ENCODE assay signal across 8 cellular contexts in genomic region chr16:31064882-31065461, GRCh38. TPM values are rescaled to one million over a fixed set of nuclear protein-coding genes. Genes with fewer than 3 reads are reported as not detected.
A peak's percentile ranks its signal among the peaks of the same experiment; 100 is the strongest.
DNase-seq lines count a peak whose midpoint lies in the region; ATAC-seq, FAIRE-seq and TF ChIP-seq lines count a peak whose summit lies in the region.

No MANE protein-coding gene starts in this region.

- intact Hi-C loops in HepG2 (cut with micrococcal nuclease; ENCODE audit: unreplicated experiment) = no loop called here

- H3K36me3 ChIP-seq in keratinocyte (ENCODE audit: control insufficient read depth in 2 of 2, extremely low read depth in 1 of 2, insufficient read depth in 2 of 2, low read length in 2 of 2) = peaks cover 10 to 17% of the 10 kb centered on the region in 2 experiments
- H3K36me3 ChIP-seq in HepG2 (replicated peaks in 1 of 2; ENCODE audit: control insufficient read depth in 1 of 2, insufficient read depth in 2 of 2, low read length in 2 of 2) = peaks cover 14 to 29% of the 10 kb centered on the region in 2 experiments; a peak in 4 of 5 replicates

- peaks cover 64% of the 10 kb centered on the region for H3K36me3 Mint-ChIP-seq in activated T-cell treated with anti-CD3 and anti-CD28 coated beads, Interleukin-2, amount 50 U/mL, for 24 hours (ENCODE audit: low read depth)
- H3K36me3 Mint-ChIP-seq in type B pancreatic cell = peaks cover 10% of the 10 kb centered on the region

- dilution Hi-C loops in keratinocyte (cut with MboI; ENCODE audit: extremely low pct_ligation_motif_present, low sequenced_read_pairs) = no loop called here

- H3K4me1 ChIP-seq in keratinocyte (ENCODE audit: control insufficient read depth, extremely low read depth, insufficient read depth, low read length) (peaks cover 13% of the 10 kb centered on the region), HepG2 (ENCODE audit: insufficient read depth, low read length) (no peaks in the 10 kb centered on the region)

- peak; percentile 99 for FAIRE-seq in keratinocyte (lab: Jason Lieb, UNC)
- no peak for FAIRE-seq in HepG2 (lab: Jason Lieb, UNC)

- H3K27ac ChIP-seq in keratinocyte (ENCODE audit: control insufficient read depth, insufficient read depth, low read length) (peak overlapping the region; percentile 85), HepG2 (ENCODE audit: extremely low read length, insufficient read depth, low read length) (no peak overlapping the region)

- TF ChIP-seq CTCF in keratinocyte (optimal IDR thresholded peaks at IDR 0.05 in 1 of 3, IDR thresholded peaks at IDR 0.05 in 1 of 3, conservative IDR thresholded peaks at IDR 0.05 in 1 of 3; ENCODE audit: extremely low read depth in 1 of 3, insufficient read depth in 2 of 3, low read length in 3 of 3) = no peak
- TF ChIP-seq CTCF in type B pancreatic cell (conservative IDR thresholded peaks at IDR 0.05) = no peak
- no peak for TF ChIP-seq CTCF in HepG2 (CRISPR knock-in tag; IDR thresholded peaks at IDR 0.05)

- peak overlapping the region in 2 of 3 experiments; percentile 36 to 48 for H3K4me3 ChIP-seq in keratinocyte (ENCODE audit: control insufficient read depth in 2 of 3, extremely low read depth in 1 of 3, insufficient read depth in 2 of 3, low read depth in 1 of 3, low read length in 3 of 3)
- H3K4me3 ChIP-seq in HepG2 (replicated peaks in 1 of 3; ENCODE audit: insufficient read depth in 1 of 3, low read depth in 2 of 3, low read length in 3 of 3) = no peak overlapping the region

- H3K27ac Mint-ChIP-seq in activated T-cell treated with anti-CD3 and anti-CD28 coated beads, Interleukin-2, amount 50 U/mL, for 24 hours = peak overlapping the region; percentile 88
- H3K27ac Mint-ChIP-seq in type B pancreatic cell = peak overlapping the region; percentile 94

- no peak for DNase-seq in activated T-cell treated with anti-CD3 and anti-CD28 coated beads, Interleukin-2, amount 50 U/mL, for 24 hours
- DNase-seq in activated T-cell treated with anti-CD3 and anti-CD28 coated beads for 4 hours (no peak), amniotic epithelial cell (ENCODE audit: low read depth) (peak; percentile 93), keratinocyte (ENCODE audit: low read depth, low spot score) (peak; percentile 53), type B pancreatic cell (ENCODE audit: extremely low spot score, unreplicated experiment) (no peak), globus pallidus (ENCODE audit: low spot score) (no peak), HepG2 (ENCODE audit: low spot score) (no peak)

- no peak for TF ChIP-seq RAD21 in HepG2 (CRISPR knock-in tag; IDR thresholded peaks at IDR 0.05)

- CTCF ChIA-PET in HepG2 (lab: Yijun Ruan, JAX; ENCODE audit: low intra/inter-chr PET ratio, low total read pairs) = no interaction called here

- H3K9me3 ChIP-seq in keratinocyte (ENCODE audit: control insufficient read depth, low read depth, low read length) (no peaks in the 10 kb centered on the region), HepG2 (ENCODE audit: low read length) (no peaks in the 10 kb centered on the region)

- peaks cover 46% of the 10 kb centered on the region for H3K4me1 Mint-ChIP-seq in activated T-cell treated with anti-CD3 and anti-CD28 coated beads, Interleukin-2, amount 50 U/mL, for 24 hours (ENCODE audit: low read depth)
- peaks cover 5% of the 10 kb centered on the region for H3K4me1 Mint-ChIP-seq in type B pancreatic cell (ENCODE audit: unreplicated experiment)

- H3K79me2 ChIP-seq in keratinocyte (ENCODE audit: control insufficient read depth, insufficient read depth, low read length) = peaks cover 64% of the 10 kb centered on the region
- H3K79me2 ChIP-seq in HepG2 (ENCODE audit: insufficient read depth, low read length) = peaks cover 24% of the 10 kb centered on the region

- H3K4me2 ChIP-seq in keratinocyte (ENCODE audit: control insufficient read depth, extremely low read depth, insufficient read depth, low read depth, low read length) = peak overlapping the region; percentile 79
- no peak overlapping the region for H3K4me2 ChIP-seq in HepG2 (ENCODE audit: low read depth, low read length)

- in situ Hi-C loops in HepG2 (cut with HindIII; ENCODE audit: extremely low pct_ligation_motif_present, low pct_unique_long_range_greater_than_20kb) = no loop called here

- peak overlapping the region; percentile 45 for H3K4me3 Mint-ChIP-seq in activated T-cell treated with anti-CD3 and anti-CD28 coated beads, Interleukin-2, amount 50 U/mL, for 24 hours
- H3K4me3 Mint-ChIP-seq in type B pancreatic cell = peak overlapping the region; percentile 53

- H2AFZ ChIP-seq in keratinocyte (ENCODE audit: control insufficient read depth, low read length) (peak overlapping the region; percentile 77), HepG2 (ENCODE audit: low read length) (no peak overlapping the region)

- H3K27me3 ChIP-seq in keratinocyte (ENCODE audit: control insufficient read depth, extremely low read depth, insufficient read depth, low read length) (no peaks in the 10 kb centered on the region), HepG2 (ENCODE audit: control insufficient read depth in 1 of 2, insufficient read depth in 2 of 2, low read length in 2 of 2) (no peaks in the 10 kb centered on the region)

- BruUV-seq in HepG2 (replicated peaks; lab: Mats Ljungman, UMichigan) = no TSS peak

- ATAC-seq in GM19395 (IDR thresholded peaks at IDR 0.05; ENCODE audit: unreplicated experiment) (no peak), HepG2 (no peak)

- 96% methylated on average over 4 of the region's 4 CpGs for WGBS in HepG2 (ENCODE audit: low lambda C conversion rate)

- no peak for TF ChIP-seq EP300 in HepG2 (IDR thresholded peaks at IDR 0.05; ENCODE audit: low read depth in 2 of 2, low read length in 2 of 2)
- TF ChIP-seq EP300 in HepG2 (CRISPR knock-in tag; IDR thresholded peaks at IDR 0.05; ENCODE audit: borderline replicate concordance) = no peak

- POLR2A ChIA-PET in HepG2 (lab: Yijun Ruan, JAX) = no interaction called here

- no peaks in the 10 kb centered on the region for H3K9me1 ChIP-seq in keratinocyte (ENCODE audit: control insufficient read depth, extremely low read depth, insufficient read depth, low read length)

- no peak for TF ChIP-seq POLR2A in HepG2 (IDR thresholded peaks at IDR 0.05; ENCODE audit: insufficient read depth in 1 of 2, low read depth in 2 of 2, low read length in 2 of 2)

- peak overlapping the region; percentile 72 for H3K9ac ChIP-seq in keratinocyte (ENCODE audit: control insufficient read depth, extremely low read depth, insufficient read depth, low read length)
- no peak overlapping the region for H3K9ac ChIP-seq in HepG2 (ENCODE audit: insufficient read depth, low read depth, low read length)

- H3K27me3 Mint-ChIP-seq in activated T-cell treated with anti-CD3 and anti-CD28 coated beads, Interleukin-2, amount 50 U/mL, for 24 hours = no peaks in the 10 kb centered on the region
- H3K27me3 Mint-ChIP-seq in type B pancreatic cell = no peaks in the 10 kb centered on the region

- H3K9me3 Mint-ChIP-seq in activated T-cell treated with anti-CD3 and anti-CD28 coated beads, Interleukin-2, amount 50 U/mL, for 24 hours = no peaks in the 10 kb centered on the region
- H3K9me3 Mint-ChIP-seq in type B pancreatic cell = no peaks in the 10 kb centered on the region

- H4K20me1 ChIP-seq in keratinocyte (ENCODE audit: control insufficient read depth, extremely low read depth, insufficient read depth, low read length) = no peaks in the 10 kb centered on the region
- H4K20me1 ChIP-seq in HepG2 (ENCODE audit: insufficient read depth, low read length) = no peaks in the 10 kb centered on the region

RNA-seq across cellular contexts. Expression of gene ZNF668, which starts 9.1 kb away (rescaled TPM):
- polyA plus RNA-seq in keratinocyte (5.5 to 9.4 TPM (median 8.3 TPM) in 3 replicates), HepG2 (2011; rRNA removed) (3.8 and 4.0 TPM in 2 replicates)
- 3.1 TPM for polyA plus RNA-seq in keratinocyte (2011; ENCODE audit: low read depth)
- 5.9 and 11.3 TPM in 2 replicates for polyA plus RNA-seq in keratinocyte (2011; cell fraction: cytosol; rRNA removed)
- 7.9 and 12.8 TPM in 2 replicates for polyA plus RNA-seq in keratinocyte (2011; cell fraction: nucleus; rRNA removed)
- polyA plus RNA-seq in keratinocyte (2012; ENCODE audit: low replicate concordance) = 4.5 and 12.3 TPM in 2 replicates
- polyA minus RNA-seq in keratinocyte = 5.4 to 9.5 TPM (median 5.5 TPM) in 3 replicates
- 20.7 TPM for polyA minus RNA-seq in keratinocyte (2011; cell fraction: cytosol; rRNA and poly(A)+ RNA removed)
- 12.0 and 13.3 TPM in 2 replicates for polyA minus RNA-seq in keratinocyte (2011; cell fraction: nucleus; rRNA and poly(A)+ RNA removed)
- total RNA-seq in type B pancreatic cell (ENCODE audit: low replicate concordance) (10.5 and 13.4 TPM in 2 replicates), HepG2 (2016; rRNA removed; fragmentation: Illumina TruSeq; extraction: Trizol) (7.5 and 9.8 TPM in 2 replicates)
- 1.9 and 3.1 TPM in 2 replicates for total RNA-seq in HepG2 (2016; cell fraction: cytosol; rRNA removed; fragmentation: Illumina TruSeq; extraction: Trizol; ENCODE audit: low read depth)
- total RNA-seq in HepG2 (2016; cell fraction: insoluble cytoplasmic fraction; rRNA removed; fragmentation: Illumina TruSeq; extraction: Trizol) = 6.4 and 9.6 TPM in 2 replicates
- 4.6 and 4.9 TPM in 2 replicates for total RNA-seq in HepG2 (2016; cell fraction: membrane; rRNA removed; fragmentation: Illumina TruSeq; extraction: Trizol)
- total RNA-seq in HepG2 (2016; cell fraction: nucleus; rRNA removed; fragmentation: Illumina TruSeq; extraction: Trizol) = 6.1 and 6.8 TPM in 2 replicates
- polyA plus RNA-seq in HepG2 (2011; cell fraction: cytosol; rRNA removed) = 3.9 and 6.3 TPM in 2 replicates
- polyA plus RNA-seq in HepG2 (2011; cell fraction: nucleus; rRNA removed) = 8.8 and 11.7 TPM in 2 replicates
- 3.5 and 5.1 TPM in 2 replicates for polyA plus RNA-seq in HepG2 (2012)
- polyA plus RNA-seq in HepG2 (2016; cell fraction: cytosol; fragmentation: Illumina TruSeq; extraction: Trizol; ENCODE audit: low read depth) = 1.0 and 1.1 TPM in 2 replicates
- 7.3 and 8.1 TPM in 2 replicates for polyA plus RNA-seq in HepG2 (2016; cell fraction: insoluble cytoplasmic fraction; fragmentation: Illumina TruSeq; extraction: Trizol; ENCODE audit: low read depth)
- polyA plus RNA-seq in HepG2 (2016; cell fraction: membrane; fragmentation: Illumina TruSeq; extraction: Trizol; ENCODE audit: low read depth) = 2.8 and 2.9 TPM in 2 replicates
- polyA plus RNA-seq in HepG2 (2016; cell fraction: nucleus; fragmentation: Illumina TruSeq; extraction: Trizol; ENCODE audit: insufficient read depth, low read depth) = 8.4 and 9.3 TPM in 2 replicates
- polyA minus RNA-seq in HepG2 (2011; rRNA and poly(A)+ RNA removed; ENCODE audit: low replicate concordance) = 17.4 and 23.8 TPM in 2 replicates
- polyA minus RNA-seq in HepG2 (2011; cell fraction: cytosol; rRNA and poly(A)+ RNA removed) = 4.4 and 4.8 TPM in 2 replicates
- polyA minus RNA-seq in HepG2 (2011; cell fraction: nucleus; rRNA and poly(A)+ RNA removed) = 5.5 and 6.5 TPM in 2 replicates

RNA-seq across cellular contexts. Expression of gene ZNF646, which starts 9.2 kb away (rescaled TPM):
- 2.5 to 4.3 TPM (median 2.7 TPM) in 3 replicates for polyA plus RNA-seq in keratinocyte
- 2.2 TPM for polyA plus RNA-seq in keratinocyte (2011; ENCODE audit: low read depth)
- 1.6 and 2.7 TPM in 2 replicates for polyA plus RNA-seq in keratinocyte (2011; cell fraction: cytosol; rRNA removed)
- 10.6 and 15.0 TPM in 2 replicates for polyA plus RNA-seq in keratinocyte (2011; cell fraction: nucleus; rRNA removed)
- 4.9 and 5.4 TPM in 2 replicates for polyA plus RNA-seq in keratinocyte (2012; ENCODE audit: low replicate concordance)
- polyA minus RNA-seq in keratinocyte = 5.8 to 38.2 TPM (median 8.7 TPM) in 3 replicates
- polyA minus RNA-seq in keratinocyte (2011; cell fraction: cytosol; rRNA and poly(A)+ RNA removed) = 6.5 TPM
- polyA minus RNA-seq in keratinocyte (2011; cell fraction: nucleus; rRNA and poly(A)+ RNA removed) = 16.4 and 18.3 TPM in 2 replicates
- total RNA-seq in type B pancreatic cell (ENCODE audit: low replicate concordance) = 21.0 and 27.2 TPM in 2 replicates
- total RNA-seq in HepG2 (2016; rRNA removed; fragmentation: Illumina TruSeq; extraction: Trizol) = 7.8 and 10.9 TPM in 2 replicates
- 1.7 and 2.4 TPM in 2 replicates for total RNA-seq in HepG2 (2016; cell fraction: cytosol; rRNA removed; fragmentation: Illumina TruSeq; extraction: Trizol; ENCODE audit: low read depth)
- total RNA-seq in HepG2 (2016; cell fraction: insoluble cytoplasmic fraction; rRNA removed; fragmentation: Illumina TruSeq; extraction: Trizol) = 6.8 and 11.1 TPM in 2 replicates
- 5.0 and 5.3 TPM in 2 replicates for total RNA-seq in HepG2 (2016; cell fraction: membrane; rRNA removed; fragmentation: Illumina TruSeq; extraction: Trizol)
- total RNA-seq in HepG2 (2016; cell fraction: nucleus; rRNA removed; fragmentation: Illumina TruSeq; extraction: Trizol) = 14.4 and 16.7 TPM in 2 replicates
- polyA plus RNA-seq in HepG2 (2011; rRNA removed) = 3.4 and 4.4 TPM in 2 replicates
- polyA plus RNA-seq in HepG2 (2011; cell fraction: cytosol; rRNA removed) = 2.2 and 2.9 TPM in 2 replicates
- polyA plus RNA-seq in HepG2 (2011; cell fraction: nucleus; rRNA removed) = 19.6 and 21.3 TPM in 2 replicates
- 5.6 and 5.8 TPM in 2 replicates for polyA plus RNA-seq in HepG2 (2012)
- polyA plus RNA-seq in HepG2 (2016; cell fraction: cytosol; fragmentation: Illumina TruSeq; extraction: Trizol; ENCODE audit: low read depth) = 0.38 and 0.43 TPM in 2 replicates
- 3.7 and 4.7 TPM in 2 replicates for polyA plus RNA-seq in HepG2 (2016; cell fraction: insoluble cytoplasmic fraction; fragmentation: Illumina TruSeq; extraction: Trizol; ENCODE audit: low read depth)
- polyA plus RNA-seq in HepG2 (2016; cell fraction: membrane; fragmentation: Illumina TruSeq; extraction: Trizol; ENCODE audit: low read depth) = 0.90 and 0.94 TPM in 2 replicates
- polyA plus RNA-seq in HepG2 (2016; cell fraction: nucleus; fragmentation: Illumina TruSeq; extraction: Trizol; ENCODE audit: insufficient read depth, low read depth) = 22.6 and 23.3 TPM in 2 replicates
- 29.7 and 32.7 TPM in 2 replicates for polyA minus RNA-seq in HepG2 (2011; rRNA and poly(A)+ RNA removed; ENCODE audit: low replicate concordance)
- 4.2 and 5.8 TPM in 2 replicates for polyA minus RNA-seq in HepG2 (2011; cell fraction: cytosol; rRNA and poly(A)+ RNA removed)
- polyA minus RNA-seq in HepG2 (2011; cell fraction: nucleus; rRNA and poly(A)+ RNA removed) = 26.1 and 29.9 TPM in 2 replicates

RNA-seq across cellular contexts. Expression of gene PRSS53, which starts 23.8 kb away (rescaled TPM):
- polyA plus RNA-seq in keratinocyte (0.50 to 1.2 TPM (median 0.97 TPM) in 3 replicates), HepG2 (2011; rRNA removed) (6.9 and 7.4 TPM in 2 replicates)
- polyA plus RNA-seq in keratinocyte (2011; ENCODE audit: low read depth) = 0.15 TPM
- 0.06 and 0.30 TPM in 2 replicates for polyA plus RNA-seq in keratinocyte (2011; cell fraction: cytosol; rRNA removed)
- polyA plus RNA-seq in keratinocyte (2011; cell fraction: nucleus; rRNA removed) = 6.4 and 8.1 TPM in 2 replicates
- 0.29 and 0.71 TPM in 2 replicates for polyA plus RNA-seq in keratinocyte (2012; ENCODE audit: low replicate concordance)
- polyA minus RNA-seq in keratinocyte = 0.90 to 1.2 TPM (median 0.92 TPM) in 3 replicates
- not detected for polyA minus RNA-seq in keratinocyte (2011; cell fraction: cytosol; rRNA and poly(A)+ RNA removed)
- polyA minus RNA-seq in keratinocyte (2011; cell fraction: nucleus; rRNA and poly(A)+ RNA removed) = 0.95 and 1.2 TPM in 2 replicates
- total RNA-seq in type B pancreatic cell (ENCODE audit: low replicate concordance) (3.5 and 5.1 TPM in 2 replicates), HepG2 (2016; rRNA removed; fragmentation: Illumina TruSeq; extraction: Trizol) (0.65 and 2.2 TPM in 2 replicates)
- 0.61 and 0.62 TPM in 2 replicates for total RNA-seq in HepG2 (2016; cell fraction: cytosol; rRNA removed; fragmentation: Illumina TruSeq; extraction: Trizol; ENCODE audit: low read depth)
- 0.46 and 2.8 TPM in 2 replicates for total RNA-seq in HepG2 (2016; cell fraction: insoluble cytoplasmic fraction; rRNA removed; fragmentation: Illumina TruSeq; extraction: Trizol)
- 0.49 and 0.52 TPM in 2 replicates for total RNA-seq in HepG2 (2016; cell fraction: membrane; rRNA removed; fragmentation: Illumina TruSeq; extraction: Trizol)
- 3.2 and 4.5 TPM in 2 replicates for total RNA-seq in HepG2 (2016; cell fraction: nucleus; rRNA removed; fragmentation: Illumina TruSeq; extraction: Trizol)
- polyA plus RNA-seq in HepG2 (2011; cell fraction: cytosol; rRNA removed) = 1.0 and 1.6 TPM in 2 replicates
- 103 and 136 TPM in 2 replicates for polyA plus RNA-seq in HepG2 (2011; cell fraction: nucleus; rRNA removed)
- polyA plus RNA-seq in HepG2 (2012) = 3.6 and 7.5 TPM in 2 replicates
- 0.19 and 0.26 TPM in 2 replicates for polyA plus RNA-seq in HepG2 (2016; cell fraction: cytosol; fragmentation: Illumina TruSeq; extraction: Trizol; ENCODE audit: low read depth)
- 0.60 TPM in 1 of 2 replicates, not detected in the other for polyA plus RNA-seq in HepG2 (2016; cell fraction: insoluble cytoplasmic fraction; fragmentation: Illumina TruSeq; extraction: Trizol; ENCODE audit: low read depth)
- 0.09 and 0.53 TPM in 2 replicates for polyA plus RNA-seq in HepG2 (2016; cell fraction: membrane; fragmentation: Illumina TruSeq; extraction: Trizol; ENCODE audit: low read depth)
- polyA plus RNA-seq in HepG2 (2016; cell fraction: nucleus; fragmentation: Illumina TruSeq; extraction: Trizol; ENCODE audit: insufficient read depth, low read depth) = 6.4 and 11.2 TPM in 2 replicates
- 2.8 and 9.1 TPM in 2 replicates for polyA minus RNA-seq in HepG2 (2011; rRNA and poly(A)+ RNA removed; ENCODE audit: low replicate concordance)
- 0.49 and 0.70 TPM in 2 replicates for polyA minus RNA-seq in HepG2 (2011; cell fraction: cytosol; rRNA and poly(A)+ RNA removed)
- polyA minus RNA-seq in HepG2 (2011; cell fraction: nucleus; rRNA and poly(A)+ RNA removed) = 21.0 and 21.8 TPM in 2 replicates

RNA-seq across cellular contexts. Expression of gene VKORC1, which starts 29.6 kb away (rescaled TPM):
- polyA plus RNA-seq in keratinocyte (73.6 to 118 TPM (median 96.1 TPM) in 3 replicates), HepG2 (2011; rRNA removed) (613 and 615 TPM in 2 replicates)
- 4.4 TPM for polyA plus RNA-seq in keratinocyte (2011; ENCODE audit: low read depth)
- 92.3 and 99.5 TPM in 2 replicates for polyA plus RNA-seq in keratinocyte (2011; cell fraction: cytosol; rRNA removed)
- 65.3 and 73.1 TPM in 2 replicates for polyA plus RNA-seq in keratinocyte (2011; cell fraction: nucleus; rRNA removed)
- 66.2 and 66.8 TPM in 2 replicates for polyA plus RNA-seq in keratinocyte (2012; ENCODE audit: low replicate concordance)
- polyA minus RNA-seq in keratinocyte = 70.2 to 111 TPM (median 76.4 TPM) in 3 replicates
- polyA minus RNA-seq in keratinocyte (2011; cell fraction: cytosol; rRNA and poly(A)+ RNA removed) = 56.4 TPM
- polyA minus RNA-seq in keratinocyte (2011; cell fraction: nucleus; rRNA and poly(A)+ RNA removed) = 16.5 and 21.4 TPM in 2 replicates
- total RNA-seq in type B pancreatic cell (ENCODE audit: low replicate concordance) (70.1 and 78.9 TPM in 2 replicates), HepG2 (2016; rRNA removed; fragmentation: Illumina TruSeq; extraction: Trizol) (92.1 and 141 TPM in 2 replicates)
- total RNA-seq in HepG2 (2016; cell fraction: cytosol; rRNA removed; fragmentation: Illumina TruSeq; extraction: Trizol; ENCODE audit: low read depth) = 108 and 123 TPM in 2 replicates
- total RNA-seq in HepG2 (2016; cell fraction: insoluble cytoplasmic fraction; rRNA removed; fragmentation: Illumina TruSeq; extraction: Trizol) = 100 and 140 TPM in 2 replicates
- 83.8 and 103 TPM in 2 replicates for total RNA-seq in HepG2 (2016; cell fraction: membrane; rRNA removed; fragmentation: Illumina TruSeq; extraction: Trizol)
- total RNA-seq in HepG2 (2016; cell fraction: nucleus; rRNA removed; fragmentation: Illumina TruSeq; extraction: Trizol) = 94.6 and 113 TPM in 2 replicates
- polyA plus RNA-seq in HepG2 (2011; cell fraction: cytosol; rRNA removed) = 980 and 1,226 TPM in 2 replicates
- polyA plus RNA-seq in HepG2 (2011; cell fraction: nucleus; rRNA removed) = 399 and 426 TPM in 2 replicates
- 226 and 325 TPM in 2 replicates for polyA plus RNA-seq in HepG2 (2012)
- 88.3 and 112 TPM in 2 replicates for polyA plus RNA-seq in HepG2 (2016; cell fraction: cytosol; fragmentation: Illumina TruSeq; extraction: Trizol; ENCODE audit: low read depth)
- polyA plus RNA-seq in HepG2 (2016; cell fraction: insoluble cytoplasmic fraction; fragmentation: Illumina TruSeq; extraction: Trizol; ENCODE audit: low read depth) = 134 and 149 TPM in 2 replicates
- 106 and 112 TPM in 2 replicates for polyA plus RNA-seq in HepG2 (2016; cell fraction: membrane; fragmentation: Illumina TruSeq; extraction: Trizol; ENCODE audit: low read depth)
- polyA plus RNA-seq in HepG2 (2016; cell fraction: nucleus; fragmentation: Illumina TruSeq; extraction: Trizol; ENCODE audit: insufficient read depth, low read depth) = 220 and 229 TPM in 2 replicates
- 450 and 1,230 TPM in 2 replicates for polyA minus RNA-seq in HepG2 (2011; rRNA and poly(A)+ RNA removed; ENCODE audit: low replicate concordance)
- 139 and 156 TPM in 2 replicates for polyA minus RNA-seq in HepG2 (2011; cell fraction: cytosol; rRNA and poly(A)+ RNA removed)
- polyA minus RNA-seq in HepG2 (2011; cell fraction: nucleus; rRNA and poly(A)+ RNA removed) = 91.0 and 99.1 TPM in 2 replicates

RNA-seq across cellular contexts. Expression of gene STX4, which starts 31.6 kb away (rescaled TPM):
- 43.6 to 51.1 TPM (median 48.3 TPM) in 3 replicates for polyA plus RNA-seq in keratinocyte
- 139 TPM for polyA plus RNA-seq in keratinocyte (2011; ENCODE audit: low read depth)
- polyA plus RNA-seq in keratinocyte (2011; cell fraction: cytosol; rRNA removed) = 33.8 and 46.2 TPM in 2 replicates
- polyA plus RNA-seq in keratinocyte (2011; cell fraction: nucleus; rRNA removed) = 96.7 and 114 TPM in 2 replicates
- 59.5 and 62.0 TPM in 2 replicates for polyA plus RNA-seq in keratinocyte (2012; ENCODE audit: low replicate concordance)
- polyA minus RNA-seq in keratinocyte = 33.7 to 63.9 TPM (median 36.5 TPM) in 3 replicates
- polyA minus RNA-seq in keratinocyte (2011; cell fraction: cytosol; rRNA and poly(A)+ RNA removed) = 46.0 TPM
- polyA minus RNA-seq in keratinocyte (2011; cell fraction: nucleus; rRNA and poly(A)+ RNA removed) = 18.5 and 24.1 TPM in 2 replicates
- total RNA-seq in type B pancreatic cell (ENCODE audit: low replicate concordance) = 35.3 and 38.5 TPM in 2 replicates
- total RNA-seq in HepG2 (2016; rRNA removed; fragmentation: Illumina TruSeq; extraction: Trizol) = 29.2 and 31.3 TPM in 2 replicates
- total RNA-seq in HepG2 (2016; cell fraction: cytosol; rRNA removed; fragmentation: Illumina TruSeq; extraction: Trizol; ENCODE audit: low read depth) = 10.9 and 11.8 TPM in 2 replicates
- total RNA-seq in HepG2 (2016; cell fraction: insoluble cytoplasmic fraction; rRNA removed; fragmentation: Illumina TruSeq; extraction: Trizol) = 28.3 and 29.6 TPM in 2 replicates
- 18.1 and 22.6 TPM in 2 replicates for total RNA-seq in HepG2 (2016; cell fraction: membrane; rRNA removed; fragmentation: Illumina TruSeq; extraction: Trizol)
- total RNA-seq in HepG2 (2016; cell fraction: nucleus; rRNA removed; fragmentation: Illumina TruSeq; extraction: Trizol) = 23.9 and 30.7 TPM in 2 replicates
- polyA plus RNA-seq in HepG2 (2011; rRNA removed) = 34.6 and 37.0 TPM in 2 replicates
- 23.2 and 23.7 TPM in 2 replicates for polyA plus RNA-seq in HepG2 (2011; cell fraction: cytosol; rRNA removed)
- polyA plus RNA-seq in HepG2 (2011; cell fraction: nucleus; rRNA removed) = 109 and 115 TPM in 2 replicates
- polyA plus RNA-seq in HepG2 (2012) = 36.9 and 43.1 TPM in 2 replicates
- 14.1 and 15.4 TPM in 2 replicates for polyA plus RNA-seq in HepG2 (2016; cell fraction: cytosol; fragmentation: Illumina TruSeq; extraction: Trizol; ENCODE audit: low read depth)
- polyA plus RNA-seq in HepG2 (2016; cell fraction: insoluble cytoplasmic fraction; fragmentation: Illumina TruSeq; extraction: Trizol; ENCODE audit: low read depth) = 43.9 and 44.6 TPM in 2 replicates
- polyA plus RNA-seq in HepG2 (2016; cell fraction: membrane; fragmentation: Illumina TruSeq; extraction: Trizol; ENCODE audit: low read depth) = 22.4 and 26.1 TPM in 2 replicates
- polyA plus RNA-seq in HepG2 (2016; cell fraction: nucleus; fragmentation: Illumina TruSeq; extraction: Trizol; ENCODE audit: insufficient read depth, low read depth) = 94.3 and 107 TPM in 2 replicates
- polyA minus RNA-seq in HepG2 (2011; rRNA and poly(A)+ RNA removed; ENCODE audit: low replicate concordance) = 23.8 and 35.4 TPM in 2 replicates
- 7.3 and 10.4 TPM in 2 replicates for polyA minus RNA-seq in HepG2 (2011; cell fraction: cytosol; rRNA and poly(A)+ RNA removed)
- polyA minus RNA-seq in HepG2 (2011; cell fraction: nucleus; rRNA and poly(A)+ RNA removed) = 17.5 and 20.7 TPM in 2 replicates

Comparison
In these comparisons a context has a peak if more than half of its experiments do, and no peak if none do; other contexts are left out.
1. DNase-seq: peak in amniotic epithelial cell (single experiment) and keratinocyte (single experiment); none in activated T-cell treated with anti-CD3 and anti-CD28 coated beads, Interleukin-2, amount 50 U/mL, for 24 hours (single experiment), activated T-cell treated with anti-CD3 and anti-CD28 coated beads for 4 hours (single experiment), type B pancreatic cell (single experiment), globus pallidus (single experiment) and HepG2 (single experiment).
2. H3K4me3 ChIP-seq: peak in keratinocyte (2 of 3); none in HepG2 (0 of 3).